Comparison of ENCODE assay signal across 18 cellular contexts in the genomic region with DNA sequence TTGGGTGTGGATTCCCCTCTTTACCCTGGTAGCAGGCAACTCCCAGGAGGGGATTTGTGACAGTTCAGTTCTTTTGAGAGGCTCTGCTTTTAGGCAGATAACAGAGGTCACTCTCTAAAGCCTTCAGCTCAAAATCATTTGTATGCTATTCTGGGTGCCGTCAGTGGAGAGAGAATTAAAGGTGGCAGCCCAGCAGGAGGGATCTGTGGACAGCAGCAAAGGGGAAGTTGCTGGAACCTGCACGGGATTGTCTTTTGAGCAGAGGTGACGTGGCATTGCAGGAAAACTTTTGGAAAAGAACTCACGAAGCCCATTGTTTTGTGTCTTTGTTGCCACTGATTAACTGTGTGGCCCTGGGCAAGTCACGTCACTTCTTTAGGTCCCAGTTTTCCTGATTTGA.
DNase-seq lines count a peak whose midpoint lies in the region; ATAC-seq and TF ChIP-seq lines count a peak whose summit lies in the region.
"Had no signal": no experiment of that assay in that cellular context is flagged by ENCODE, and none has a peak within 500 bp of the region (broad histone marks: within the 10 kb centered on the region; RNA-seq: fewer than 3 reads in every experiment).

No MANE protein-coding gene starts in this region.

- intact Hi-C loops in CD4-positive, alpha-beta T cell (cut with DNase I, micrococcal nuclease): no loop called here
- intact Hi-C loops in activated CD4-positive, alpha-beta memory T cell treated with anti-CD3 and anti-CD28 coated beads for 36 hours (cut with micrococcal nuclease): no loop called here
- intact Hi-C loops in posterior cingulate gyrus (cut with DNase I): no loop called here

- CTCF ChIA-PET in CD4-positive, alpha-beta T cell (lab: Charles Lee): no interaction called here
- CTCF ChIA-PET in activated CD4-positive, alpha-beta memory T cell treated with anti-CD3 and anti-CD28 coated beads for 36 hours (lab: Charles Lee): interaction anchor here (3.1 kb wide), 1 partner anchor 18 kb away, joined by 16 read pairs; no protein-coding TSS in a partner anchor

- H3K36me3 ChIP-seq in ectodermal cell (ENCODE audit: control insufficient read depth, insufficient read depth, low read length): no peaks in the 10 kb centered on the region
- H3K36me3 ChIP-seq in neural progenitor cell: no peaks in the 10 kb centered on the region

- POLR2A ChIA-PET in CD4-positive, alpha-beta T cell (lab: Charles Lee): interaction anchor here (15.3 kb wide), 1 partner anchor 23 kb away, joined by 596 read pairs; no protein-coding TSS in a partner anchor
- POLR2A ChIA-PET in activated CD4-positive, alpha-beta memory T cell treated with anti-CD3 and anti-CD28 coated beads for 36 hours (lab: Charles Lee): no interaction called here

- H3K27me3 Mint-ChIP-seq in CD4-positive, alpha-beta T cell: no peaks in the 10 kb centered on the region
- H3K27me3 Mint-ChIP-seq in T-helper 17 cell: no peaks in the 10 kb centered on the region
- H3K27me3 Mint-ChIP-seq in neural progenitor cell (ENCODE audit: insufficient read depth, low read depth): peaks cover 3% of the 10 kb centered on the region
- H3K27me3 Mint-ChIP-seq in activated CD4-positive, alpha-beta memory T cell treated with anti-CD3 and anti-CD28 coated beads for 36 hours: no peaks in the 10 kb centered on the region
- H3K27me3 Mint-ChIP-seq: B cell; CD8-positive, alpha-beta memory T cell had no signal

- no peak for ATAC-seq in CD4-positive, alpha-beta T cell (ENCODE audit: poor library complexity)
- ATAC-seq in T-helper 17 cell (no peak), GM18520 (IDR thresholded peaks at IDR 0.05; ENCODE audit: unreplicated experiment) (no peak), HG03354 (IDR thresholded peaks at IDR 0.05; ENCODE audit: poor library complexity, severe bottlenecking, unreplicated experiment) (no peak)
- ATAC-seq: HepG2 had no signal

- H3F3A ChIP-seq in neural progenitor cell (ENCODE audit: low read depth): peaks cover 7% of the 10 kb centered on the region

- H3K79me2 ChIP-seq in neural progenitor cell (ENCODE audit: low read depth): no peaks in the 10 kb centered on the region

- peaks cover 33% of the 10 kb centered on the region for H3K4me1 Mint-ChIP-seq in CD4-positive, alpha-beta T cell (ENCODE audit: low read depth)
- peaks cover 16% of the 10 kb centered on the region for H3K4me1 Mint-ChIP-seq in T-helper 17 cell
- H3K4me1 Mint-ChIP-seq in neural progenitor cell: peaks cover 23% of the 10 kb centered on the region
- H3K4me1 Mint-ChIP-seq in activated CD4-positive, alpha-beta memory T cell treated with anti-CD3 and anti-CD28 coated beads for 36 hours (ENCODE audit: low read depth): peaks cover 17% of the 10 kb centered on the region
- H3K4me1 Mint-ChIP-seq: B cell had no signal

- H3K4me3 Mint-ChIP-seq in CD4-positive, alpha-beta T cell: no peak overlapping the region
- H3K4me3 Mint-ChIP-seq in T-helper 17 cell: no peak overlapping the region
- no peak overlapping the region for H3K4me3 Mint-ChIP-seq in neural progenitor cell
- H3K4me3 Mint-ChIP-seq in activated CD4-positive, alpha-beta memory T cell treated with anti-CD3 and anti-CD28 coated beads for 36 hours: no peak overlapping the region
- H3K4me3 Mint-ChIP-seq: B cell had no signal

- peak overlapping the region; percentile 52 for H3K4me2 ChIP-seq in neural progenitor cell

- no peaks in the 10 kb centered on the region for H3K9me3 Mint-ChIP-seq in CD4-positive, alpha-beta T cell
- H3K9me3 Mint-ChIP-seq in neural progenitor cell: no peaks in the 10 kb centered on the region
- H3K9me3 Mint-ChIP-seq in activated CD4-positive, alpha-beta memory T cell treated with anti-CD3 and anti-CD28 coated beads for 36 hours: no peaks in the 10 kb centered on the region
- H3K9me3 Mint-ChIP-seq: CD8-positive, alpha-beta memory T cell had no signal

- no peak overlapping the region for H3K4me3 ChIP-seq in ectodermal cell (ENCODE audit: insufficient read depth, low read depth, low read length)
- H3K4me3 ChIP-seq in neural progenitor cell: no peak overlapping the region

- H4K20me1 ChIP-seq in neural progenitor cell (ENCODE audit: low read depth): peaks cover 5% of the 10 kb centered on the region

- no peak overlapping the region for H3K9ac ChIP-seq in neural progenitor cell

- peak overlapping the region; percentile 75 for H3K27ac Mint-ChIP-seq in CD4-positive, alpha-beta T cell
- peak overlapping the region; percentile 91 for H3K27ac Mint-ChIP-seq in T-helper 17 cell
- peak overlapping the region; percentile 9 for H3K27ac Mint-ChIP-seq in neural progenitor cell
- no peak overlapping the region for H3K27ac Mint-ChIP-seq in activated CD4-positive, alpha-beta memory T cell treated with anti-CD3 and anti-CD28 coated beads for 36 hours
- H3K27ac Mint-ChIP-seq: B cell had no signal

- 65 to 66% methylated on average over 5 of the region's 5 CpGs for WGBS in ectodermal cell, 2 experiments

- H3K27me3 ChIP-seq in CD4-positive, alpha-beta T cell (ENCODE audit: control insufficient read depth, insufficient read depth, low read length): no peaks in the 10 kb centered on the region
- H3K27me3 ChIP-seq in ectodermal cell (ENCODE audit: control insufficient read depth, insufficient read depth, low read length, poor library complexity, severe bottlenecking): no peaks in the 10 kb centered on the region
- no peaks in the 10 kb centered on the region for H3K27me3 ChIP-seq in neural progenitor cell

- no peak overlapping the region for H3K27ac ChIP-seq in CD4-positive, alpha-beta T cell (ENCODE audit: low read depth, low read length)
- H3K27ac ChIP-seq in ectodermal cell (ENCODE audit: insufficient read depth, low read depth, low read length, poor library complexity, severe bottlenecking) (peak overlapping the region; percentile 50), neural progenitor cell (peak overlapping the region; percentile 73)

- TF ChIP-seq CTCF in CD4-positive, alpha-beta T cell (IDR thresholded peaks at IDR 0.05): no peak
- no peak for TF ChIP-seq CTCF in neural progenitor cell (IDR thresholded peaks at IDR 0.05)

- H3K36me3 Mint-ChIP-seq in CD4-positive, alpha-beta T cell (ENCODE audit: low read depth): peaks cover 7% of the 10 kb centered on the region
- H3K36me3 Mint-ChIP-seq in T-helper 17 cell (ENCODE audit: low read depth) (no peaks in the 10 kb centered on the region), neural progenitor cell (peaks cover 7% of the 10 kb centered on the region)
- H3K36me3 Mint-ChIP-seq in activated CD4-positive, alpha-beta memory T cell treated with anti-CD3 and anti-CD28 coated beads for 36 hours: peaks cover 7% of the 10 kb centered on the region

- no peak for DNase-seq in CD4-positive, alpha-beta T cell
- no peak for DNase-seq in T-helper 17 cell
- peak; percentile 30 for DNase-seq in neural progenitor cell (ENCODE audit: low spot score)
- no peak for DNase-seq in activated CD4-positive, alpha-beta memory T cell treated with anti-CD3 and anti-CD28 coated beads for 36 hours
- DNase-seq in posterior cingulate gyrus: no peak
- DNase-seq: CD8-positive, alpha-beta memory T cell; DND-41; H7; MM.1S; NCI-H1930; NCI-H2171; NCI-H446 treated with DMSO at 0.1 percent for 48 hours; Right ventricle myocardium superior had no signal

- no peaks in the 10 kb centered on the region for H3K9me3 ChIP-seq in CD4-positive, alpha-beta T cell (ENCODE audit: control insufficient read depth, low read length)
- H3K9me3 ChIP-seq in T-helper 17 cell (ENCODE audit: control insufficient read depth, low read length, poor library complexity, severe bottlenecking) (no peaks in the 10 kb centered on the region), ectodermal cell (ENCODE audit: control insufficient read depth, low read length) (no peaks in the 10 kb centered on the region), neural progenitor cell (ENCODE audit: low read depth) (no peaks in the 10 kb centered on the region)

- H3K4me1 ChIP-seq in ectodermal cell (ENCODE audit: control insufficient read depth, insufficient read depth, low read length) (no peaks in the 10 kb centered on the region), neural progenitor cell (peaks cover 21% of the 10 kb centered on the region)

- H2AFZ ChIP-seq in neural progenitor cell (replicated peaks): no peak overlapping the region
